Comparison of ENCODE assay signal across 8 cellular contexts in the genomic region with DNA sequence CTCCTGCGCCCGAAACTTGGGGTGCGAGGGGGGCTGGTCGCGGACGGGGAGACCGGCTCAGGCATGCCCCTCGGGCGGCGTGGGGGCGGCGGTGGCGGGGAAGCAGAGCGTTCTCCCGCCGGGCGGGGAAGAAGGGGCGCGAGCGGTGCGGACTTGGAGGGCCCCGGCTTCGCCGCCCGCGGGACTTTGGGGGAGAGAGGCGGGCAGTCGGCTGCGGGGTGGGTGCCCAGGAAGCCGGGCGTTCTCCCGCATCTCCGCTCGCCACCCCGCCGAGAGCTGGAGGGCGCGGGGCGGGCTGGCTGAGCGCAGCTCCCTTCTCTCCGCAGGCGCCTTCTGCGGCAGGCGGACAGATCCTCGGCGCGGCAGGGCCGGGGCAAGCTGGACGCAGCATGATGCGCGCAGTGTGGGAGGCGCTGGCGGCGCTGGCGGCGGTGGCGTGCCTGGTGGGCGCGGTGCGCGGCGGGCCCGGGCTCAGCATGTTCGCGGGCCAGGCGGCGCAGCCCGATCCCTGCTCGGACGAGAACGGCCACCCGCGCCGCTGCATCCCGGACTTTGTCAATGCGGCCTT. TPM values are rescaled to one million over a fixed set of nuclear protein-coding genes. Genes with fewer than 3 reads are reported as not detected.
DNase-seq lines count a peak whose midpoint lies in the region; ATAC-seq and TF ChIP-seq lines count a peak whose summit lies in the region.

No MANE protein-coding gene starts in this region.

- H3K27me3 ChIP-seq in ACC112 (ENCODE audit: insufficient read depth, low read length) (peaks cover 86% of the 10 kb centered on the region), GM23338 (ENCODE audit: insufficient read depth) (peaks cover 98% of the 10 kb centered on the region), right atrium auricular region (no peaks in the 10 kb centered on the region)

- DNase-seq in GM23338 (ENCODE audit: low spot score) (peak; percentile 55), right atrium auricular region (ENCODE audit: low spot score) (no peak), retinal pigment epithelial cell (ENCODE audit: low read depth) (no peak), NCI-H510A (lab: John Stamatoyannopoulos, UW) (no peak), pons (ENCODE audit: low spot score) (no peak), medulla oblongata (ENCODE audit: extremely low spot score) (no peak)

- 0 out of 2 replicates have a peak, but pooled peaks cover 11% of the 10 kb centered on the region for H3F3A ChIP-seq in GM23338 (replicated peaks; ENCODE audit: low read depth)

- H3K27me3 Mint-ChIP-seq in GM23338 (ENCODE audit: insufficient read depth, low read depth, poor library complexity): peaks cover 81% of the 10 kb centered on the region
- H3K27me3 Mint-ChIP-seq in activated T-helper 17 cell treated with anti-CD3 and anti-CD28 coated beads, Interleukin-2, amount 50 U/mL, for 72 hours: peaks cover 42% of the 10 kb centered on the region

- no peak overlapping the region for H3K27ac ChIP-seq in ACC112 (ENCODE audit: low read depth, low read length)
- H3K27ac ChIP-seq in GM23338 (ENCODE audit: low read depth): no peak overlapping the region
- peak overlapping the region; percentile 90 to 92 for H3K27ac ChIP-seq in right atrium auricular region

- no peaks in the 10 kb centered on the region for H3K9me2 ChIP-seq in GM23338 (ENCODE audit: insufficient read depth)

- H3K9me3 Mint-ChIP-seq in GM23338: no peaks in the 10 kb centered on the region
- H3K9me3 Mint-ChIP-seq in activated T-helper 17 cell treated with anti-CD3 and anti-CD28 coated beads, Interleukin-2, amount 50 U/mL, for 72 hours: no peaks in the 10 kb centered on the region

- no peaks in the 10 kb centered on the region for H3K4me1 ChIP-seq in ACC112 (ENCODE audit: control insufficient read depth, insufficient read depth, low read length, unreplicated experiment)
- H3K4me1 ChIP-seq in GM23338 (ENCODE audit: insufficient read depth): peaks cover 47% of the 10 kb centered on the region
- peaks cover 0 to 35% of the 10 kb centered on the region in 2 donors for H3K4me1 ChIP-seq in right atrium auricular region

- H3K79me2 ChIP-seq in ACC112 (ENCODE audit: control insufficient read depth, insufficient read depth, low read length, unreplicated experiment) (no peaks in the 10 kb centered on the region), GM23338 (replicated peaks; ENCODE audit: insufficient read depth) (no peaks in the 10 kb centered on the region)

- ATAC-seq in GM23338: peak; percentile 49
- ATAC-seq in activated T-helper 17 cell treated with anti-CD3 and anti-CD28 coated beads, Interleukin-2, amount 50 U/mL, for 72 hours (replicated peaks): peak; percentile 25

- H3K36me3 Mint-ChIP-seq in GM23338 (ENCODE audit: low read depth): no peaks in the 10 kb centered on the region; the same call in 2 of the 3 replicates
- H3K36me3 Mint-ChIP-seq in activated T-helper 17 cell treated with anti-CD3 and anti-CD28 coated beads, Interleukin-2, amount 50 U/mL, for 72 hours (ENCODE audit: low read depth): peaks cover 6% of the 10 kb centered on the region

- H3K9me3 ChIP-seq in right atrium auricular region: no peaks in the 10 kb centered on the region

- H3K4me3 ChIP-seq in ACC112 (ENCODE audit: low read depth, low read length) (peak overlapping the region; percentile 77), GM23338 (peak overlapping the region; percentile 67), right atrium auricular region (peak overlapping the region; percentile 55 to 73), retinal pigment epithelial cell (ENCODE audit: low read length) (peak overlapping the region; percentile 22)

- H3K4me3 Mint-ChIP-seq in GM23338: peak overlapping the region; percentile 77
- H3K4me3 Mint-ChIP-seq in activated T-helper 17 cell treated with anti-CD3 and anti-CD28 coated beads, Interleukin-2, amount 50 U/mL, for 72 hours: peak overlapping the region; percentile 86

- no peaks in the 10 kb centered on the region for H3K36me3 ChIP-seq in ACC112 (ENCODE audit: insufficient read depth, low read length)
- H3K36me3 ChIP-seq in GM23338 (ENCODE audit: insufficient read depth): no peaks in the 10 kb centered on the region
- peaks cover 6% of the 10 kb centered on the region for H3K36me3 ChIP-seq in right atrium auricular region

- peak overlapping the region; percentile 73 for H3K4me2 ChIP-seq in GM23338

- TF ChIP-seq CTCF in GM23338 (conservative IDR thresholded peaks at IDR 0.05; ENCODE audit: low read depth in 2 of 2): no peak
- no peak for TF ChIP-seq CTCF in right atrium auricular region (IDR thresholded peaks at IDR 0.05)
- no peak for TF ChIP-seq CTCF in retinal pigment epithelial cell (conservative IDR thresholded peaks at IDR 0.05; ENCODE audit: low read depth, low read length)

- no peak overlapping the region for H2AFZ ChIP-seq in ACC112 (ENCODE audit: low read length, unreplicated experiment)
- H2AFZ ChIP-seq in GM23338: peak overlapping the region; percentile 78; the same call in 1 of the 2 replicates

- no peak overlapping the region for H3K27ac Mint-ChIP-seq in GM23338
- no peak overlapping the region for H3K27ac Mint-ChIP-seq in activated T-helper 17 cell treated with anti-CD3 and anti-CD28 coated beads, Interleukin-2, amount 50 U/mL, for 72 hours

- H3K4me1 Mint-ChIP-seq in GM23338: peaks cover 37% of the 10 kb centered on the region
- H3K4me1 Mint-ChIP-seq in activated T-helper 17 cell treated with anti-CD3 and anti-CD28 coated beads, Interleukin-2, amount 50 U/mL, for 72 hours: peaks cover 4% of the 10 kb centered on the region

- H4K20me1 ChIP-seq in GM23338 (replicated peaks; ENCODE audit: insufficient read depth): no peaks in the 10 kb centered on the region; the same call in 1 of the 2 replicates

TF ChIP-seq in GM23338, 12 proteins besides CTCF, POLR2A, EP300 and RAD21:
- no peak for TF ChIP-seq JUNB (IDR thresholded peaks at IDR 0.05; ENCODE audit: unreplicated experiment)
- TF ChIP-seq EZH2 (IDR thresholded peaks at IDR 0.05; ENCODE audit: low read depth, unreplicated experiment): peak; percentile 0

RNA-seq across cellular contexts. Expression of gene NTN1, which starts 0.8 kb away (rescaled TPM):
- 2.6 and 3.0 TPM in 2 replicates for total RNA-seq in GM23338 (2014; rRNA removed; shearing (Covaris generic))
- polyA plus RNA-seq in GM23338 (2016; fragmentation: Nextera tagmentation; extraction: Ambion mirVana): 0.57 and 0.64 TPM in 2 replicates
- total RNA-seq in activated T-helper 17 cell treated with anti-CD3 and anti-CD28 coated beads, Interleukin-2, amount 50 U/mL, for 72 hours: under 1 TPM; 0.63 to 0.87 TPM
- total RNA-seq in right atrium auricular region: 100 to 1,000 TPM; 142 to 163 TPM

RNA-seq across cellular contexts. Expression of gene PIK3R5, which starts 56.6 kb away (rescaled TPM):
- 6.7 and 9.4 TPM in 2 replicates for total RNA-seq in GM23338 (2014; rRNA removed; shearing (Covaris generic))
- polyA plus RNA-seq in GM23338 (2016; fragmentation: Nextera tagmentation; extraction: Ambion mirVana): 1.4 and 1.7 TPM in 2 replicates
- total RNA-seq in activated T-helper 17 cell treated with anti-CD3 and anti-CD28 coated beads, Interleukin-2, amount 50 U/mL, for 72 hours: 10 to 100 TPM; 47.2 to 78.6 TPM
- 1 to 10 TPM; 5.0 to 7.5 TPM for total RNA-seq in right atrium auricular region

Comparison
In these comparisons a context has a peak if more than half of its experiments do, and no peak if none do; other contexts are left out.
1. H3K27ac ChIP-seq: peak in right atrium auricular region (2 of 2); none in ACC112 (single experiment) and GM23338 (single experiment).
2. H3K4me3 ChIP-seq: peak in every context shown above with its lines; median percentile 77 in ACC112; 67 in GM23338; 64 in right atrium auricular region; 22 in retinal pigment epithelial cell.
3. RNA of gene NTN1, which starts 0.8 kb away (total RNA-seq): 142 to 163 TPM in right atrium auricular region; 2.6 to 3.0 TPM in GM23338 and 0.63 to 0.87 TPM in activated T-helper 17 cell treated with anti-CD3 and anti-CD28 coated beads, Interleukin-2, amount 50 U/mL, for 72 hours; every median in the first group is over 10 times any median in the second.